ENCODE assay signal across 8 cellular contexts in the genomic region with DNA sequence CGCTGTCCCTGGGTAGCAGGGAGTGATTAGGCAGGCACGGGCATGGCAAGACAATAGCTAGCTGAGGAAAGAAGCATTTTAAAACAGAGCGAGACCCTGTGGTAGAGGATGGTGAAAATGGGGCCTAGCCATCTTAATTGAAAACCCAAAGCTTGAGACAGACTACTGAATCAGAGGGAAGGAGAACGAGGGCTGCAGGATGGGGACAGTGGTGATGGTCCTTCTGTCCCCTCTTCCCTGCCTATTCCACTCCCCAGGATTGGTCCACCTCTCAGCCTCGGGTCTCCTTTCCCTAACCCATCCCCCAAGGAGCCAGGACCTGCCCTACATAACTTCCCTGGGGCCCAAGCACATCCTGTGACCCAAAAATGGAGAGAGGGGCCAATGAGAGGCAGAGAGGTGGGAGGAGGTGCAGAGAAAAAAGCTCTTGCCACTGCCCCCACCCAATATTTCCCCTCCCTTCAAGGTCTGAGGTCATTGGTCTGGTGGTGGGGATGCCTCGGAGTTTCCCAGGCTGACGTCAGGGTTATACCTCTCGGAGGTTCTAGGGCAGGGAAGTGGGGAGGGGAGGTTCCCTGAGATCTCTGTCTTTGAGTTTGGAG. TPM values are rescaled to one million over a fixed set of nuclear protein-coding genes. Genes with fewer than 3 reads are reported as not detected.
DNase-seq lines count a peak whose midpoint lies in the region; ATAC-seq and TF ChIP-seq lines count a peak whose summit lies in the region.

No MANE protein-coding gene starts in this region.

- BruUV-seq in HCT116 (replicated peaks; lab: Mats Ljungman, UMichigan), result TSS peak; percentile 94

- peak overlapping the region; percentile 97 for H3K4me2 ChIP-seq in HCT116 (ENCODE audit: low read length)

- intact Hi-C loops in HCT116 (cut with micrococcal nuclease) (loop anchor here (10.0 kb wide), 1 partner anchor 214 kb away; the partner anchor contains the start of genes HSD17B8, RING1, RXRB and SLC39A7), prostate gland (cut with DNase I) (loop anchor here (10.0 kb wide), 1 partner anchor 444 kb away; no protein-coding TSS in a partner anchor)

- H4K20me1 ChIP-seq in HCT116 (ENCODE audit: insufficient read depth), result no peaks in the 10 kb centered on the region

- CTCF ChIA-PET in HCT116 (lab: Charles Lee), result interaction anchor here (1.0 to 1.4 kb wide), 4 partner anchors 9 to 28 kb away, joined by 3 to 4 read pairs (median 4); no protein-coding TSS in a partner anchor

- H3K27me3 ChIP-seq in HCT116 (ENCODE audit: insufficient read depth, low read length) (no peaks in the 10 kb centered on the region), esophagus (ENCODE audit: control insufficient read depth in 1 of 2, insufficient read depth in 2 of 2, low read length in 2 of 2) (no peaks in the 10 kb centered on the region), prostate gland (replicated peaks; ENCODE audit: insufficient read depth) (no peaks in the 10 kb centered on the region)

- ATAC-seq in HCT116 (no peak), GM21717 (IDR thresholded peaks at IDR 0.05; ENCODE audit: unreplicated experiment) (no peak), HG02885 (IDR thresholded peaks at IDR 0.05; ENCODE audit: poor library complexity, unreplicated experiment) (no peak)

- H3K79me2 ChIP-seq in HCT116 (ENCODE audit: insufficient read depth, low read length), result peaks cover 32% of the 10 kb centered on the region

- peaks cover 5 to 18% of the 10 kb centered on the region in 2 experiments; a peak in 2 of 4 replicates for H3K36me3 ChIP-seq in HCT116 (ENCODE audit: control insufficient read depth in 1 of 2, insufficient read depth in 2 of 2, low read length in 2 of 2)
- H3K36me3 ChIP-seq in esophagus (ENCODE audit: control insufficient read depth in 2 of 2, insufficient read depth in 2 of 2, low read length in 1 of 2), result peaks cover 5 to 15% of the 10 kb centered on the region in 2 donors
- H3K36me3 ChIP-seq in prostate gland, result no peaks in the 10 kb centered on the region

- TF ChIP-seq POLR2A in HCT116 (IDR thresholded peaks at IDR 0.05; ENCODE audit: borderline replicate concordance, extremely low read depth, insufficient read depth, insufficient read length) (no peak), prostate gland (IDR thresholded peaks at IDR 0.05) (no peak)

- TF ChIP-seq CTCF in HCT116 (IDR thresholded peaks at IDR 0.05 in 2 of 3, conservative IDR thresholded peaks at IDR 0.05 in 1 of 3; ENCODE audit: borderline replicate concordance in 1 of 3, insufficient read depth in 1 of 3, low read depth in 2 of 3, low read length in 2 of 3) (0 out of 6 replicates have a peak, but pooled peaks of 1 of the 3 experiments have one; percentile 3), prostate gland (IDR thresholded peaks at IDR 0.05) (no peak)

- peak overlapping the region; percentile 76 for H3K27ac ChIP-seq in HCT116 (ENCODE audit: low read depth, low read length)
- H3K27ac ChIP-seq in esophagus (ENCODE audit: low read depth in 2 of 2, low read length in 1 of 2), result peak overlapping the region; percentile 93 to 94
- H3K27ac ChIP-seq in prostate gland, result peak overlapping the region; percentile 93 to 95

- RAD21 ChIA-PET in HCT116 (lab: Charles Lee; ENCODE audit: low non-redundant PET in 1 of 2, low total read pairs in 2 of 2, uncharacterized antibody in 2 of 2, unreplicated experiment in 2 of 2), result no interaction called here

- WGBS in esophagus, 2 donors, result 35% methylated on average over 8 of the region's 8 CpGs
- WGBS in prostate gland, result 46% methylated on average over 8 of the region's 8 CpGs

- H3K9me3 ChIP-seq in HCT116 (ENCODE audit: control insufficient read depth in 1 of 2, insufficient read depth in 1 of 2, low read depth in 1 of 2, low read length in 2 of 2), result no peaks in the 10 kb centered on the region
- H3K9me3 ChIP-seq in esophagus (ENCODE audit: control insufficient read depth in 2 of 2, insufficient read depth in 1 of 2, low read depth in 1 of 2, low read length in 1 of 2), result no peaks in the 10 kb centered on the region
- no peaks in the 10 kb centered on the region for H3K9me3 ChIP-seq in prostate gland

- POLR2A ChIA-PET in HCT116 (lab: Charles Lee), result interaction anchor here (0.5 to 1.2 kb wide), 2 partner anchors 10 to 158 kb away, joined by 3 read pairs; no protein-coding TSS in a partner anchor

- H3K9me2 ChIP-seq in HCT116 (ENCODE audit: insufficient read depth), result no peaks in the 10 kb centered on the region

- DNase-seq in HCT116 (ENCODE audit: low read depth, low spot score), result no peak
- DNase-seq in activated CD4-positive, alpha-beta T cell treated with anti-CD3 and anti-CD28 coated beads for 48 hours, result peak; percentile 73
- DNase-seq in prostate gland (ENCODE audit: low spot score), result no peak
- DNase-seq in NCI-H226, result no peak
- DNase-seq in NAMALWA (ENCODE audit: low spot score), result no peak

- no peak for TF ChIP-seq RAD21 in HCT116 (IDR thresholded peaks at IDR 0.05; ENCODE audit: low read depth)

- peak overlapping the region; percentile 70 for H3K9ac ChIP-seq in HCT116 (ENCODE audit: low read length)

- H3K4me1 ChIP-seq in HCT116 (ENCODE audit: control insufficient read depth in 1 of 2, insufficient read depth in 2 of 2, low read length in 2 of 2) (peaks cover 13 to 29% of the 10 kb centered on the region in 2 experiments), esophagus (ENCODE audit: control insufficient read depth in 2 of 2, insufficient read depth in 2 of 2, low read length in 1 of 2) (peaks cover 0 to 7% of the 10 kb centered on the region in 2 donors), prostate gland (replicated peaks) (peaks cover 6% of the 10 kb centered on the region)

- H3K4me3 ChIP-seq in HCT116 (replicated peaks in 1 of 2; ENCODE audit: low read depth in 1 of 2, low read length in 2 of 2), result peak overlapping the region; percentile 33 to 86
- peak overlapping the region; percentile 34 to 42 for H3K4me3 ChIP-seq in esophagus (ENCODE audit: low read depth in 1 of 2, low read length in 2 of 2)
- H3K4me3 ChIP-seq in prostate gland, result peak overlapping the region; percentile 42 to 56

- no peak overlapping the region for H2AFZ ChIP-seq in HCT116 (ENCODE audit: low read depth, low read length, poor library complexity, severe bottlenecking)

TF ChIP-seq in HCT116, 20 proteins besides CTCF, POLR2A, EP300 and RAD21:
- TF ChIP-seq FOSL1 (IDR thresholded peaks at IDR 0.05; ENCODE audit: low read depth) (no peak), EZH2 (IDR thresholded peaks at IDR 0.05) (no peak)
- TF ChIP-seq, protein P1, sequence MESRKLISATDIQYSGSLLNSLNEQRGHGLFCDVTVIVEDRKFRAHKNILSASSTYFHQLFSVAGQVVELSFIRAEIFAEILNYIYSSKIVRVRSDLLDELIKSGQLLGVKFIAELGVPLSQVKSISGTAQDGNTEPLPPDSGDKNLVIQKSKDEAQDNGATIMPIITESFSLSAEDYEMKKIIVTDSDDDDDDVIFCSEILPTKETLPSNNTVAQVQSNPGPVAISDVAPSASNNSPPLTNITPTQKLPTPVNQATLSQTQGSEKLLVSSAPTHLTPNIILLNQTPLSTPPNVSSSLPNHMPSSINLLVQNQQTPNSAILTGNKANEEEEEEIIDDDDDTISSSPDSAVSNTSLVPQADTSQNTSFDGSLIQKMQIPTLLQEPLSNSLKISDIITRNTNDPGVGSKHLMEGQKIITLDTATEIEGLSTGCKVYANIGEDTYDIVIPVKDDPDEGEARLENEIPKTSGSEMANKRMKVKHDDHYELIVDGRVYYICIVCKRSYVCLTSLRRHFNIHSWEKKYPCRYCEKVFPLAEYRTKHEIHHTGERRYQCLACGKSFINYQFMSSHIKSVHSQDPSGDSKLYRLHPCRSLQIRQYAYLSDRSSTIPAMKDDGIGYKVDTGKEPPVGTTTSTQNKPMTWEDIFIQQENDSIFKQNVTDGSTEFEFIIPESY (IDR thresholded peaks at IDR 0.05; ENCODE audit: extremely low read depth, insufficient replicate concordance, low read length), result no peak
TF ChIP-seq in HCT116: peak in this region for 0.

RNA-seq across cellular contexts. Expression of gene CUTA, which starts 0.9 kb away (rescaled TPM):
- 186 TPM for total RNA-seq in HCT116 (2021; ENCODE audit: unreplicated experiment)
- polyA plus RNA-seq in HCT116 (2012), result 184 and 226 TPM in 2 replicates
- polyA plus RNA-seq in esophagus, result 100 to 1,000 TPM in 1 of 2 donors, 10 to 100 TPM in 1; 80.2 to 119 TPM
- 100 to 1,000 TPM; 189 to 260 TPM for total RNA-seq in prostate gland

RNA-seq across cellular contexts. Expression of gene SYNGAP1, which starts 1.1 kb away (rescaled TPM):
- total RNA-seq in HCT116 (2021; ENCODE audit: unreplicated experiment) (11.5 TPM), prostate gland (10 to 100 TPM in 1 of 2 donors, 1 to 10 TPM in 1; 6.1 to 24.8 TPM)
- 6.9 and 8.0 TPM in 2 replicates for polyA plus RNA-seq in HCT116 (2012)
- 10 to 100 TPM in 1 of 2 donors, 1 to 10 TPM in 1; 4.1 to 18.2 TPM for polyA plus RNA-seq in esophagus

RNA-seq across cellular contexts. Expression of gene PHF1, which starts 8.0 kb away (rescaled TPM):
- total RNA-seq in HCT116 (2021; ENCODE audit: unreplicated experiment), result 40.2 TPM
- polyA plus RNA-seq in HCT116 (2012), result 44.1 and 49.9 TPM in 2 replicates
- polyA plus RNA-seq in esophagus, result 10 to 100 TPM; 27.3 to 46.0 TPM
- total RNA-seq in prostate gland, result 100 to 1,000 TPM in 1 of 2 donors, 10 to 100 TPM in 1; 98.2 to 132 TPM

RNA-seq across cellular contexts. Expression of gene KIFC1, which starts 27.2 kb away (rescaled TPM):
- total RNA-seq in HCT116 (2021; ENCODE audit: unreplicated experiment) (84.7 TPM), prostate gland (1 to 10 TPM; 5.8 to 6.5 TPM)
- 98.1 and 101 TPM in 2 replicates for polyA plus RNA-seq in HCT116 (2012)
- polyA plus RNA-seq in esophagus, result 10 to 100 TPM; 12.5 to 15.0 TPM

RNA-seq across cellular contexts. Expression of gene ZBTB9, which starts 35.6 kb away (rescaled TPM):
- total RNA-seq in HCT116 (2021; ENCODE audit: unreplicated experiment), result 14.2 TPM
- polyA plus RNA-seq in HCT116 (2012), result 9.1 and 11.0 TPM in 2 replicates
- 1 to 10 TPM; 3.6 to 3.9 TPM for polyA plus RNA-seq in esophagus
- total RNA-seq in prostate gland, result 1 to 10 TPM; 3.5 to 8.9 TPM
